ENCODE assay signal across 1 cellular context in the genomic region with DNA sequence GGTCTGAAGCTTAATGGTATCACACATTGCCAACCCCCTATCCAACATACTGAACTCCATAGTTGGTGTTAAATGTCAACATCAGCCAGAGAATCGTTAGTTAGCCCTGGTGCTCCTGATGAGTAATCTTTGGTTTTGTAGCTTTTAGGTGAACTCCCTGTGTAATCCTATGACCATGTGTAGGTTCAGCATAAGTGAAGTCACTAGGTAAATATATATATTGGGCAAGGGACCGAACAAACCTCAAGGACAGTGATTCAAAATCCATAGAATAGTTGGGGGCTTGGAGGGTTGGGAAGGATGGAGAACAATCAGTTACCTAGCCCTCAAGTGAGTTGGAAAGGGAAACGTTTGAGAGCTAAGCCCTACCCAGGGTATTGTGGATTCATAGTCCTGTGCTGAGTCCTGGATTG.
TF ChIP-seq lines count a peak whose summit lies in the region.

No MANE protein-coding gene starts in this region.

TF ChIP-seq in HepG2, 621 proteins besides CTCF, POLR2A, EP300 and RAD21 (continued from another document and continues in another):
- TF ChIP-seq, protein P1, sequence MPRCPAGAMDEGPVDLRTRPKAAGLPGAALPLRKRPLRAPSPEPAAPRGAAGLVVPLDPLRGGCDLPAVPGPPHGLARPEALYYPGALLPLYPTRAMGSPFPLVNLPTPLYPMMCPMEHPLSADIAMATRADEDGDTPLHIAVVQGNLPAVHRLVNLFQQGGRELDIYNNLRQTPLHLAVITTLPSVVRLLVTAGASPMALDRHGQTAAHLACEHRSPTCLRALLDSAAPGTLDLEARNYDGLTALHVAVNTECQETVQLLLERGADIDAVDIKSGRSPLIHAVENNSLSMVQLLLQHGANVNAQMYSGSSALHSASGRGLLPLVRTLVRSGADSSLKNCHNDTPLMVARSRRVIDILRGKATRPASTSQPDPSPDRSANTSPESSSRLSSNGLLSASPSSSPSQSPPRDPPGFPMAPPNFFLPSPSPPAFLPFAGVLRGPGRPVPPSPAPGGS (CRISPR knock-in tag; IDR thresholded peaks at IDR 0.05): no peak
- no peak for TF ChIP-seq NKX3-1 (CRISPR knock-in tag; IDR thresholded peaks at IDR 0.05)
- TF ChIP-seq, protein P2, sequence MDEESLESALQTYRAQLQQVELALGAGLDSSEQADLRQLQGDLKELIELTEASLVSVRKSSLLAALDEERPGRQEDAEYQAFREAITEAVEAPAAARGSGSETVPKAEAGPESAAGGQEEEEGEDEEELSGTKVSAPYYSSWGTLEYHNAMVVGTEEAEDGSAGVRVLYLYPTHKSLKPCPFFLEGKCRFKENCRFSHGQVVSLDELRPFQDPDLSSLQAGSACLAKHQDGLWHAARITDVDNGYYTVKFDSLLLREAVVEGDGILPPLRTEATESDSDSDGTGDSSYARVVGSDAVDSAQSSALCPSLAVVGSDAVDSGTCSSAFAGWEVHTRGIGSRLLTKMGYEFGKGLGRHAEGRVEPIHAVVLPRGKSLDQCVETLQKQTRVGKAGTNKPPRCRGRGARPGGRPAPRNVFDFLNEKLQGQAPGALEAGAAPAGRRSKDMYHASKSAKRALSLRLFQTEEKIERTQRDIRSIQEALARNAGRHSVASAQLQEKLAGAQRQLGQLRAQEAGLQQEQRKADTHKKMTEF (CRISPR knock-in tag; IDR thresholded peaks at IDR 0.05): 0 out of 2 replicates have a peak, but pooled peaks have one; percentile 23
- TF ChIP-seq HDAC2 (CRISPR knock-in tag; IDR thresholded peaks at IDR 0.05): peak; percentile 33; the same call in 1 of the 2 replicates
- TF ChIP-seq ZNF331 (CRISPR knock-in tag; IDR thresholded peaks at IDR 0.05): peak; percentile 19; the same call in 1 of the 2 replicates
- 0 out of 2 replicates have a peak, but pooled peaks have one; percentile 28 for TF ChIP-seq HMGXB3 (CRISPR knock-in tag; IDR thresholded peaks at IDR 0.05; ENCODE audit: borderline replicate concordance)
- peak; percentile 78; the same call in 1 of the 2 replicates for TF ChIP-seq ZSCAN5A (CRISPR knock-in tag; IDR thresholded peaks at IDR 0.05; ENCODE audit: borderline replicate concordance)
- 0 out of 2 replicates have a peak, but pooled peaks have one; percentile 19 for TF ChIP-seq ZHX2 (IDR thresholded peaks at IDR 0.05; ENCODE audit: low read depth)
- no peak for TF ChIP-seq ZHX2 (CRISPR knock-in tag; IDR thresholded peaks at IDR 0.05; ENCODE audit: borderline replicate concordance)
- TF ChIP-seq GATAD1 (CRISPR knock-in tag; IDR thresholded peaks at IDR 0.05): 0 out of 2 replicates have a peak, but pooled peaks have one; percentile 30
- TF ChIP-seq SIX1 (CRISPR knock-in tag; IDR thresholded peaks at IDR 0.05; ENCODE audit: borderline replicate concordance): peak; percentile 69; the same call in 1 of the 2 replicates
- peak; percentile 52; the same call in 1 of the 2 replicates for TF ChIP-seq RARA (CRISPR knock-in tag; IDR thresholded peaks at IDR 0.05)
- no peak for TF ChIP-seq ZNF652 (CRISPR knock-in tag; IDR thresholded peaks at IDR 0.05; ENCODE audit: borderline replicate concordance, low read depth)
- TF ChIP-seq LCORL (IDR thresholded peaks at IDR 0.05): no peak
- TF ChIP-seq LCORL (CRISPR knock-in tag; IDR thresholded peaks at IDR 0.05): 0 out of 2 replicates have a peak, but pooled peaks have one; percentile 31
- peak; percentile 43; the same call in 1 of the 2 replicates for TF ChIP-seq CEBPG (CRISPR knock-in tag; IDR thresholded peaks at IDR 0.05)
- TF ChIP-seq HMG20B (CRISPR knock-in tag; conservative IDR thresholded peaks at IDR 0.05): 0 out of 2 replicates have a peak, but pooled peaks have one; percentile 40
- TF ChIP-seq, protein P3, sequence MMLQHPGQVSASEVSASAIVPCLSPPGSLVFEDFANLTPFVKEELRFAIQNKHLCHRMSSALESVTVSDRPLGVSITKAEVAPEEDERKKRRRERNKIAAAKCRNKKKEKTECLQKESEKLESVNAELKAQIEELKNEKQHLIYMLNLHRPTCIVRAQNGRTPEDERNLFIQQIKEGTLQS (CRISPR knock-in tag; IDR thresholded peaks at IDR 0.05): 0 out of 2 replicates have a peak, but pooled peaks have one; percentile 48
- TF ChIP-seq RFX5 (IDR thresholded peaks at IDR 0.05; ENCODE audit: low read depth, low read length): no peak
- peak; percentile 28; the same call in 1 of the 2 replicates for TF ChIP-seq JUND (CRISPR knock-in tag; IDR thresholded peaks at IDR 0.05)
- no peak for TF ChIP-seq ZNF629 (CRISPR knock-in tag; conservative IDR thresholded peaks at IDR 0.05)
- TF ChIP-seq ZNF317 (CRISPR knock-in tag; IDR thresholded peaks at IDR 0.05): 0 out of 2 replicates have a peak, but pooled peaks have one; percentile 50
- TF ChIP-seq AGO1 (IDR thresholded peaks at IDR 0.05; ENCODE audit: low read depth, low read length, poor library complexity, severe bottlenecking): no peak
- peak; percentile 83 for TF ChIP-seq GATAD2A (CRISPR knock-in tag; IDR thresholded peaks at IDR 0.05)
- TF ChIP-seq, protein P4, sequence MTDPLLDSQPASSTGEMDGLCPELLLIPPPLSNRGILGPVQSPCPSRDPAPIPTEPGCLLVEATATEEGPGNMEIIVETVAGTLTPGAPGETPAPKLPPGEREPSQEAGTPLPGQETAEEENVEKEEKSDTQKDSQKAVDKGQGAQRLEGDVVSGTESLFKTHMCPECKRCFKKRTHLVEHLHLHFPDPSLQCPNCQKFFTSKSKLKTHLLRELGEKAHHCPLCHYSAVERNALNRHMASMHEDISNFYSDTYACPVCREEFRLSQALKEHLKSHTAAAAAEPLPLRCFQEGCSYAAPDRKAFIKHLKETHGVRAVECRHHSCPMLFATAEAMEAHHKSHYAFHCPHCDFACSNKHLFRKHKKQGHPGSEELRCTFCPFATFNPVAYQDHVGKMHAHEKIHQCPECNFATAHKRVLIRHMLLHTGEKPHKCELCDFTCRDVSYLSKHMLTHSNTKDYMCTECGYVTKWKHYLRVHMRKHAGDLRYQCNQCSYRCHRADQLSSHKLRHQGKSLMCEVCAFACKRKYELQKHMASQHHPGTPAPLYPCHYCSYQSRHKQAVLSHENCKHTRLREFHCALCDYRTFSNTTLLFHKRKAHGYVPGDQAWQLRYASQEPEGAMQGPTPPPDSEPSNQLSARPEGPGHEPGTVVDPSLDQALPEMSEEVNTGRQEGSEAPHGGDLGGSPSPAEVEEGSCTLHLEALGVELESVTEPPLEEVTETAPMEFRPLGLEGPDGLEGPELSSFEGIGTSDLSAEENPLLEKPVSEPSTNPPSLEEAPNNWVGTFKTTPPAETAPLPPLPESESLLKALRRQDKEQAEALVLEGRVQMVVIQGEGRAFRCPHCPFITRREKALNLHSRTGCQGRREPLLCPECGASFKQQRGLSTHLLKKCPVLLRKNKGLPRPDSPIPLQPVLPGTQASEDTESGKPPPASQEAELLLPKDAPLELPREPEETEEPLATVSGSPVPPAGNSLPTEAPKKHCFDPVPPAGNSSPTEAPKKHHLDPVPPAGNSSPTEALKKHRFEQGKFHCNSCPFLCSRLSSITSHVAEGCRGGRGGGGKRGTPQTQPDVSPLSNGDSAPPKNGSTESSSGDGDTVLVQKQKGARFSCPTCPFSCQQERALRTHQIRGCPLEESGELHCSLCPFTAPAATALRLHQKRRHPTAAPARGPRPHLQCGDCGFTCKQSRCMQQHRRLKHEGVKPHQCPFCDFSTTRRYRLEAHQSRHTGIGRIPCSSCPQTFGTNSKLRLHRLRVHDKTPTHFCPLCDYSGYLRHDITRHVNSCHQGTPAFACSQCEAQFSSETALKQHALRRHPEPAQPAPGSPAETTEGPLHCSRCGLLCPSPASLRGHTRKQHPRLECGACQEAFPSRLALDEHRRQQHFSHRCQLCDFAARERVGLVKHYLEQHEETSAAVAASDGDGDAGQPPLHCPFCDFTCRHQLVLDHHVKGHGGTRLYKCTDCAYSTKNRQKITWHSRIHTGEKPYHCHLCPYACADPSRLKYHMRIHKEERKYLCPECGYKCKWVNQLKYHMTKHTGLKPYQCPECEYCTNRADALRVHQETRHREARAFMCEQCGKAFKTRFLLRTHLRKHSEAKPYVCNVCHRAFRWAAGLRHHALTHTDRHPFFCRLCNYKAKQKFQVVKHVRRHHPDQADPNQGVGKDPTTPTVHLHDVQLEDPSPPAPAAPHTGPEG (CRISPR knock-in tag; IDR thresholded peaks at IDR 0.05): no peak
- TF ChIP-seq ZBTB34 (CRISPR knock-in tag; IDR thresholded peaks at IDR 0.05): peak; percentile 89
- 0 out of 2 replicates have a peak, but pooled peaks have one; percentile 4 for TF ChIP-seq BHLHE40 (IDR thresholded peaks at IDR 0.05; ENCODE audit: low read length)
- no peak for TF ChIP-seq MXI1 (IDR thresholded peaks at IDR 0.05; ENCODE audit: borderline replicate concordance, low read depth, low read length)
- TF ChIP-seq MZF1 (CRISPR knock-in tag; IDR thresholded peaks at IDR 0.05; ENCODE audit: borderline replicate concordance): no peak
- peak; percentile 74; the same call in 1 of the 2 replicates for TF ChIP-seq HMG20A (CRISPR knock-in tag; IDR thresholded peaks at IDR 0.05; ENCODE audit: borderline replicate concordance)
- 0 out of 2 replicates have a peak, but pooled peaks have one; percentile 12 for TF ChIP-seq MAFF (IDR thresholded peaks at IDR 0.05; ENCODE audit: low read depth, low read length)
